In genomic region chr1:27660300-27660837, GRCh38 we compare ENCODE assay signal across 8 cellular contexts. TPM values are rescaled to one million over a fixed set of nuclear protein-coding genes. Genes with fewer than 3 reads are reported as not detected.
DNase-seq lines count a peak whose midpoint lies in the region; ATAC-seq and TF ChIP-seq lines count a peak whose summit lies in the region.

No MANE protein-coding gene starts in this region.

- in situ Hi-C loops in astrocyte of the spinal cord (cut with HindIII; ENCODE audit: low sequenced_read_pairs), result no loop called here

- TF ChIP-seq CTCF in heart right ventricle (IDR thresholded peaks at IDR 0.05) (no peak), astrocyte of the spinal cord (IDR thresholded peaks at IDR 0.05; ENCODE audit: low read depth, low read length) (no peak), uterus (IDR thresholded peaks at IDR 0.05) (no peak)

- peak overlapping the region; percentile 90 for H3K4me3 Mint-ChIP-seq in memory B cell

- TF ChIP-seq POLR2A in uterus (IDR thresholded peaks at IDR 0.05), result no peak

- peak overlapping the region; percentile 93 to 98 (median 97) for H3K27ac ChIP-seq in heart right ventricle
- H3K27ac ChIP-seq in uterus, result peak overlapping the region; percentile 92

- no peaks in the 10 kb centered on the region for H3K27me3 ChIP-seq in heart right ventricle
- no peaks in the 10 kb centered on the region for H3K27me3 ChIP-seq in uterus

- H3K4me1 ChIP-seq in heart right ventricle (peaks cover 17 to 72% (median 52%) of the 10 kb centered on the region in 9 donors), uterus (peaks cover 0 to 3% of the 10 kb centered on the region in 2 donors)

- H3K27me3 Mint-ChIP-seq in memory B cell, result no peaks in the 10 kb centered on the region

- H3K4me1 Mint-ChIP-seq in memory B cell, result peaks cover 36% of the 10 kb centered on the region

- H3K9me3 ChIP-seq in heart right ventricle (no peaks in the 10 kb centered on the region), uterus (no peaks in the 10 kb centered on the region)

- ATAC-seq in heart right ventricle (no peak), left ventricle myocardium superior (no peak), memory B cell (ENCODE audit: low read depth) (no peak), HG03469 (IDR thresholded peaks at IDR 0.05; ENCODE audit: unreplicated experiment) (no peak), HG03135 (IDR thresholded peaks at IDR 0.05; ENCODE audit: unreplicated experiment) (no peak)

- H3K27ac Mint-ChIP-seq in memory B cell, result peak overlapping the region; percentile 98

- intact Hi-C loops in heart right ventricle (cut with DNase I), result loop anchor here in 9 of 10 donors (1.0 to 10.0 kb wide), 9 partner anchors 29 to 358 kb away; partner anchors contain the start of gene GPR3 (in 1 of the 9)
- intact Hi-C loops in left ventricle myocardium superior (cut with micrococcal nuclease), result loop anchor here (5.0 kb wide), 1 partner anchor 53 kb away; no protein-coding TSS in a partner anchor
- intact Hi-C loops in uterus (cut with DNase I; ENCODE audit: low total_unique reads), result loop anchor here (5.0 to 10.0 kb wide), 3 partner anchors 56 to 356 kb away; partner anchors contain the start of gene AHDC1

- no peaks in the 10 kb centered on the region for H3K9me3 Mint-ChIP-seq in memory B cell

- H3K36me3 Mint-ChIP-seq in memory B cell, result no peaks in the 10 kb centered on the region

- peaks cover 0 to 7% (median 0%) of the 10 kb centered on the region in 9 donors for H3K36me3 ChIP-seq in heart right ventricle
- no peaks in the 10 kb centered on the region for H3K36me3 ChIP-seq in uterus

- DNase-seq in heart right ventricle (no peak), left ventricle myocardium superior (no peak), astrocyte of the spinal cord (ENCODE audit: low read depth, low spot score) (no peak), memory B cell (ENCODE audit: low spot score in 2 of 2) (no peak), uterus (no peak), SHP77 treated with DMSO at 0.1 percent for 48 hours (lab: John Stamatoyannopoulos, UW) (no peak)

- H3K4me3 ChIP-seq in heart right ventricle, result peak overlapping the region in 9 of 10 donors; percentile 42 to 71 (median 59)
- H3K4me3 ChIP-seq in astrocyte of the spinal cord (ENCODE audit: low read depth, low read length), result peak overlapping the region; percentile 29
- peak overlapping the region; percentile 23 to 66 for H3K4me3 ChIP-seq in uterus

- WGBS in heart right ventricle, 2 donors, result 57 to 64% methylated on average over 10 of the region's 10 CpGs

RNA-seq across cellular contexts. Expression of gene IFI6, which starts 11.6 kb away (rescaled TPM):
- total RNA-seq in heart right ventricle (100 to 1,000 TPM in 2 of 10 donors, 10 to 100 TPM in 8; 24.2 to 143 (median 43.7) TPM), left ventricle myocardium superior (34.5 TPM), uterus (100 to 1,000 TPM in 1 of 4 donors, 10 to 100 TPM in 3; 64.4 to 103 (median 79.5) TPM)
- 10 to 100 TPM; 50.6 to 97.2 TPM for polyA plus RNA-seq in heart right ventricle

RNA-seq across cellular contexts. Expression of gene FGR, which starts 25.4 kb away (rescaled TPM):
- total RNA-seq in heart right ventricle (10 to 100 TPM in 1 of 10 donors, 1 to 10 TPM in 9; 1.4 to 11.0 (median 2.4) TPM), left ventricle myocardium superior (4.7 TPM), uterus (10 to 100 TPM in 3 of 4 donors, 1 to 10 TPM in 1; 3.0 to 35.9 (median 18.8) TPM)
- 1 to 10 TPM; 4.8 to 6.9 TPM for polyA plus RNA-seq in heart right ventricle

RNA-seq across cellular contexts. Expression of gene AHDC1, which starts 56.4 kb away (rescaled TPM):
- total RNA-seq in heart right ventricle (10 to 100 TPM; 32.2 to 53.1 (median 42.9) TPM), left ventricle myocardium superior (42.8 TPM), uterus (100 to 1,000 TPM in 1 of 4 donors, 10 to 100 TPM in 3; 11.2 to 179 (median 50.7) TPM)
- 10 to 100 TPM; 17.0 to 33.7 TPM for polyA plus RNA-seq in heart right ventricle
